Comparison of ENCODE assay signal across 8 cellular contexts in genomic region chr11:119018074-119018938, GRCh38. TPM values are rescaled to one million over a fixed set of nuclear protein-coding genes. Genes with fewer than 3 reads are reported as not detected.
DNase-seq lines count a peak whose midpoint lies in the region; ATAC-seq and TF ChIP-seq lines count a peak whose summit lies in the region.

RPS25 (minus strand) TSS chr11:119018343; CDS start chr11:119018284, 59 bp downstream.
TRAPPC4 (plus strand) TSS chr11:119018766; CDS start chr11:119018796, 30 bp downstream.

- H3K27ac ChIP-seq in epithelial cell of prostate: peak within 1 kb of the TSS; percentile 91

- ATAC-seq in GM21529 (IDR thresholded peaks at IDR 0.05; ENCODE audit: unreplicated experiment) (peak; percentile 83), mucosa of descending colon (peak; percentile 93)

- H3K27ac Mint-ChIP-seq in IgD-negative memory B cell: peak within 1 kb of the TSS; percentile 99 to 100 (median 99)

- peaks cover 36% of the 10 kb centered on the region for H3K4me1 ChIP-seq in mucosa of descending colon (ENCODE audit: low read depth)

- peaks cover 28 to 32% (median 31%) of the 10 kb centered on the region in 3 donors for H3K4me1 Mint-ChIP-seq in IgD-negative memory B cell

- peak; percentile 90 for DNase-seq in DMS 273 treated with DMSO at 0.1 percent for 48 hours (lab: John Stamatoyannopoulos, UW)
- peak; percentile 76 for DNase-seq in OCI-M2 (lab: John Stamatoyannopoulos, UW; ENCODE audit: unreplicated experiment)
- DNase-seq in activated T-cell treated with anti-CD3 and anti-CD28 coated beads for 4 hours: peak; percentile 89
- DNase-seq in epithelial cell of prostate (ENCODE audit: low read depth, low spot score): peak; percentile 82
- DNase-seq in mucosa of descending colon: peak; percentile 95 to 98 (median 95)
- DNase-seq in stimulated activated CD8-positive, alpha-beta memory T cell treated with anti-CD3 and anti-CD28 coated beads, Interleukin-4, amount 100 ng/mL, for 24 hours (ENCODE audit: low read depth): peak; percentile 89

- no peaks in the 10 kb centered on the region for H3K27me3 Mint-ChIP-seq in IgD-negative memory B cell

- peak within 1 kb of the TSS; percentile 85 for H3K4me3 ChIP-seq in mucosa of descending colon

- H3K9me3 Mint-ChIP-seq in IgD-negative memory B cell: no peaks in the 10 kb centered on the region

- no peaks in the 10 kb centered on the region for H3K36me3 ChIP-seq in mucosa of descending colon (ENCODE audit: low read depth)

- H3K9me3 ChIP-seq in mucosa of descending colon: no peaks in the 10 kb centered on the region

- peak within 1 kb of the TSS; percentile 98 to 100 (median 100) for H3K4me3 Mint-ChIP-seq in IgD-negative memory B cell

- intact Hi-C loops in mucosa of descending colon (cut with DNase I, micrococcal nuclease): no loop called here

- no peak for TF ChIP-seq CTCF in mucosa of descending colon (IDR thresholded peaks at IDR 0.05)

- peaks cover 12% of the 10 kb centered on the region for H3K36me3 Mint-ChIP-seq in IgD-negative memory B cell

RNA-seq across cellular contexts. Expression of gene RPS25, which starts in this region (rescaled TPM):
- polyA plus RNA-seq in IgD-negative memory B cell: 4,856 TPM
- 100 to 1,000 TPM; 721 to 887 (median 781) TPM for total RNA-seq in mucosa of descending colon

RNA-seq across cellular contexts. Expression of gene TRAPPC4, which starts in this region (rescaled TPM):
- polyA plus RNA-seq in IgD-negative memory B cell: 81.5 TPM
- 10 to 100 TPM; 52.7 to 58.4 (median 57.4) TPM for total RNA-seq in mucosa of descending colon

Comparison
In these comparisons a context has a peak if more than half of its experiments do, and no peak if none do; other contexts are left out.
1. Peak in every context shown above with its lines: DNase-seq, ATAC-seq, H3K4me3 ChIP-seq and H3K27ac ChIP-seq.